Comparison of ENCODE assay signal across 21 cellular contexts in genomic region chr9:69815313-69815712, GRCh38. TPM values are rescaled to one million over a fixed set of nuclear protein-coding genes. Genes with fewer than 3 reads are reported as not detected.
DNase-seq lines count a peak whose midpoint lies in the region; ATAC-seq and TF ChIP-seq lines count a peak whose summit lies in the region.
"Had no signal": no experiment of that assay in that cellular context is flagged by ENCODE, and none has a peak within 500 bp of the region (broad histone marks: within the 10 kb centered on the region; RNA-seq: fewer than 3 reads in every experiment).

No MANE protein-coding gene starts in this region.

- H3K36me3 ChIP-seq in HAP-1 (replicated peaks) (no peaks in the 10 kb centered on the region), testis (ENCODE audit: low read depth, missing control alignments) (no peaks in the 10 kb centered on the region)
- H3K36me3 ChIP-seq: SJSA1 had no signal

- WGBS in testis, 2 donors: 86 to 87% methylated on average over 3 of the region's 3 CpGs

- H3K9me3 Mint-ChIP-seq in T-helper 2 cell treated with Interferon-gamma antibody and Interleukin-4, amounts not matched to agents 5 μg/mL and 100 μg/mL, for 36 hours: peaks cover 8% of the 10 kb centered on the region

- no peaks in the 10 kb centered on the region for H3K27me3 ChIP-seq in HAP-1 (ENCODE audit: low read depth)
- H3K27me3 ChIP-seq in testis: no peaks in the 10 kb centered on the region
- H3K27me3 ChIP-seq: SJSA1 had no signal

- H3K4me3 Mint-ChIP-seq in T-helper 2 cell treated with Interferon-gamma antibody and Interleukin-4, amounts not matched to agents 5 μg/mL and 100 μg/mL, for 36 hours: peak overlapping the region; percentile 18
- H3K4me3 Mint-ChIP-seq: CD4-positive, CD25-positive, alpha-beta regulatory T cell had no signal

- intact Hi-C loops in testis (cut with DNase I; ENCODE audit: low total_unique reads): no loop called here

- DNase-seq in activated CD4-positive, alpha-beta T cell treated with anti-CD3 and anti-CD28 coated beads for 48 hours: peak; percentile 9
- no peak for DNase-seq in activated CD4-positive, alpha-beta T cell treated with anti-CD3 and anti-CD28 coated beads, Interleukin-2, amount 50 U/mL, for 48 hours
- DNase-seq in HAP-1 (ENCODE audit: low spot score in 2 of 2): peak; percentile 40 to 48
- DNase-seq in T-helper 2 cell treated with Interferon-gamma antibody and Interleukin-4, amounts not matched to agents 5 μg/mL and 100 μg/mL, for 36 hours (ENCODE audit: low spot score): no peak
- no peak for DNase-seq in stimulated activated naive CD8-positive, alpha-beta T cell treated with anti-CD3 and anti-CD28 coated beads, Interleukin-15, Interleukin-2, amounts not matched to agents 100 U/mL and 50 U/mL, for 24 hours
- DNase-seq in HuH-7 (ENCODE audit: low spot score): no peak
- no peak for DNase-seq in SKM-1 treated with dmso at 0.1 percent for 144 hours (lab: John Stamatoyannopoulos, UW; ENCODE audit: unreplicated experiment)
- no peak for DNase-seq in testis
- DNase-seq: ACHN; Caco-2; CD4-positive, CD25-positive, alpha-beta regulatory T cell; GM23248; KG1; NCI-H1092; NCI-H82; PC-9; SW 1271 had no signal

- no peak for TF ChIP-seq CTCF in testis (IDR thresholded peaks at IDR 0.05)

- H3K4me1 ChIP-seq in HAP-1 (peaks cover 6% of the 10 kb centered on the region; the same call in 1 of the 2 replicates), testis (no peaks in the 10 kb centered on the region)
- H3K4me1 ChIP-seq: Caco-2 had no signal

- H3K27ac ChIP-seq in testis: no peak overlapping the region
- H3K27ac ChIP-seq: GM23248, PC-9, SJSA1 had no signal

- H3K27ac Mint-ChIP-seq in T-helper 2 cell treated with Interferon-gamma antibody and Interleukin-4, amounts not matched to agents 5 μg/mL and 100 μg/mL, for 36 hours: no peak overlapping the region
- H3K27ac Mint-ChIP-seq: CD4-positive, CD25-positive, alpha-beta regulatory T cell had no signal

- H3K9me3 ChIP-seq in HAP-1 (no peaks in the 10 kb centered on the region), testis (no peaks in the 10 kb centered on the region)
- H3K9me3 ChIP-seq: Caco-2, SJSA1 had no signal

- no peak for TF ChIP-seq POLR2A in testis (IDR thresholded peaks at IDR 0.05)

- no peak overlapping the region for H3K4me3 ChIP-seq in HAP-1
- no peak overlapping the region for H3K4me3 ChIP-seq in testis
- H3K4me3 ChIP-seq: GM23248, PC-9, SJSA1 had no signal

- peaks cover 4% of the 10 kb centered on the region for H3K27me3 Mint-ChIP-seq in T-helper 2 cell treated with Interferon-gamma antibody and Interleukin-4, amounts not matched to agents 5 μg/mL and 100 μg/mL, for 36 hours (ENCODE audit: low read depth)
- H3K27me3 Mint-ChIP-seq: CD4-positive, CD25-positive, alpha-beta regulatory T cell had no signal

- in situ Hi-C loops in HAP-1 (cut with MboI; ENCODE audit: low sequenced_read_pairs): no loop called here

- peaks cover 5% of the 10 kb centered on the region for H3K36me3 Mint-ChIP-seq in T-helper 2 cell treated with Interferon-gamma antibody and Interleukin-4, amounts not matched to agents 5 μg/mL and 100 μg/mL, for 36 hours (ENCODE audit: low read depth)
- H3K36me3 Mint-ChIP-seq: CD4-positive, CD25-positive, alpha-beta regulatory T cell had no signal

- peak; percentile 68 for ATAC-seq in stimulated activated naive CD8-positive, alpha-beta T cell treated with anti-CD3 and anti-CD28 coated beads, Interleukin-15, Interleukin-2, amounts not matched to agents 100 U/mL and 50 U/mL, for 24 hours

- H3K4me1 Mint-ChIP-seq in T-helper 2 cell treated with Interferon-gamma antibody and Interleukin-4, amounts not matched to agents 5 μg/mL and 100 μg/mL, for 36 hours (ENCODE audit: low read depth): peaks cover 69% of the 10 kb centered on the region

RNA-seq across cellular contexts. Expression of gene CFAP95, which starts 5.3 kb away (rescaled TPM):
- 10 to 100 TPM in 1 of 2 donors, 1 to 10 TPM in 1; 4.7 to 10.3 TPM for total RNA-seq in testis
- polyA plus RNA-seq in testis (ENCODE audit: insufficient read depth, low read depth, low replicate concordance): 41.1 TPM
- total RNA-seq: Caco-2; CD4-positive, CD25-positive, alpha-beta regulatory T cell; G401; GM23248; MCF 10A; NCI-H460; PC-9; SJSA1 had no signal
- polyA plus RNA-seq: GM23248 had no signal

RNA-seq across cellular contexts. Expression of gene PTAR1, which starts 55.5 kb away (rescaled TPM):
- total RNA-seq in testis: 10 to 100 TPM; 68.8 to 72.2 TPM
- polyA plus RNA-seq in testis (ENCODE audit: insufficient read depth, low read depth, low replicate concordance): 27.0 TPM

Comparison
In these comparisons a context has a peak if more than half of its experiments do, and no peak if none do; other contexts are left out.
1. DNase-seq: peak in activated CD4-positive, alpha-beta T cell treated with anti-CD3 and anti-CD28 coated beads for 48 hours (single experiment) and HAP-1 (2 of 2); none in activated CD4-positive, alpha-beta T cell treated with anti-CD3 and anti-CD28 coated beads, Interleukin-2, amount 50 U/mL, for 48 hours (0 of 2), T-helper 2 cell treated with Interferon-gamma antibody and Interleukin-4, amounts not matched to agents 5 μg/mL and 100 μg/mL, for 36 hours (single experiment), stimulated activated naive CD8-positive, alpha-beta T cell treated with anti-CD3 and anti-CD28 coated beads, Interleukin-15, Interleukin-2, amounts not matched to agents 100 U/mL and 50 U/mL, for 24 hours (single experiment), HuH-7 (single experiment), SKM-1 treated with dmso at 0.1 percent for 144 hours (single experiment) and testis (single experiment).